30 cellular contexts compared by ENCODE assay signal in genomic region chr16:58556678-58557077, GRCh38. TPM values are rescaled to one million over a fixed set of nuclear protein-coding genes. Genes with fewer than 3 reads are reported as not detected.
A peak's percentile ranks its signal among the peaks of the same experiment; 100 is the strongest.
DNase-seq lines count a peak whose midpoint lies in the region; ATAC-seq and TF ChIP-seq lines count a peak whose summit lies in the region.
"Had no signal": no experiment of that assay in that cellular context is flagged by ENCODE, and none has a peak within 500 bp of the region (broad histone marks: within the 10 kb centered on the region; RNA-seq: fewer than 3 reads in every experiment).

No MANE protein-coding gene starts in this region.

- H3K27me3 Mint-ChIP-seq in MCF 10A (ENCODE audit: insufficient read depth, unreplicated experiment) (no peaks in the 10 kb centered on the region), HFFc6 (ENCODE audit: insufficient read depth) (no peaks in the 10 kb centered on the region), mesothelial cell of epicardium (ENCODE audit: low read depth) (no peaks in the 10 kb centered on the region), CD14-positive monocyte (ENCODE audit: low read depth in 3 of 3) (no peaks in the 10 kb centered on the region), GM23338 (ENCODE audit: insufficient read depth, low read depth, poor library complexity) (peaks cover 2% of the 10 kb centered on the region)
- H3K27me3 Mint-ChIP-seq: activated CD4-positive, alpha-beta memory T cell treated with anti-CD3 and anti-CD28 coated beads for 36 hours; brain; CD8-positive, alpha-beta memory T cell; naive B cell had no signal

- H3K4me1 Mint-ChIP-seq in MCF 10A (ENCODE audit: insufficient read depth, unreplicated experiment) (no peaks in the 10 kb centered on the region), HFFc6 (ENCODE audit: low read depth) (peaks cover 6% of the 10 kb centered on the region; the same call in 1 of the 2 replicates), mesothelial cell of epicardium (no peaks in the 10 kb centered on the region), CD14-positive monocyte (no peaks in the 10 kb centered on the region), GM23338 (no peaks in the 10 kb centered on the region)
- H3K4me1 Mint-ChIP-seq: brain, naive B cell had no signal

- H3K4me1 ChIP-seq in breast epithelium = no peaks in the 10 kb centered on the region
- no peaks in the 10 kb centered on the region for H3K4me1 ChIP-seq in GM23338 (ENCODE audit: insufficient read depth)
- H3K4me1 ChIP-seq: Peyer's patch, SJCRH30 had no signal

- H3K4me3 Mint-ChIP-seq in MCF 10A (ENCODE audit: unreplicated experiment) (no peak overlapping the region), HFFc6 (no peak overlapping the region), mesothelial cell of epicardium (no peak overlapping the region), CD14-positive monocyte (no peak overlapping the region), GM23338 (no peak overlapping the region)
- H3K4me3 Mint-ChIP-seq: activated CD4-positive, alpha-beta memory T cell treated with anti-CD3 and anti-CD28 coated beads for 36 hours; brain; CD8-positive, alpha-beta memory T cell; immature natural killer cell; naive B cell had no signal

- ATAC-seq in GM23338 = no peak
- ATAC-seq: gastroesophageal sphincter, left lobe of liver had no signal

- H3K27ac ChIP-seq in breast epithelium (no peak overlapping the region), substantia nigra (ENCODE audit: low read depth, low read length, poor library complexity, severe bottlenecking) (no peak overlapping the region), GM23338 (ENCODE audit: low read depth) (no peak overlapping the region)
- H3K27ac ChIP-seq: coronary artery, gastroesophageal sphincter, Peyer's patch, SJCRH30 had no signal

- peak overlapping the region; percentile 31 for H3K27ac Mint-ChIP-seq in MCF 10A (ENCODE audit: low read depth, unreplicated experiment)
- peak overlapping the region; percentile 25 for H3K27ac Mint-ChIP-seq in HFFc6
- peak overlapping the region; percentile 77 for H3K27ac Mint-ChIP-seq in mesothelial cell of epicardium
- H3K27ac Mint-ChIP-seq in CD14-positive monocyte = no peak overlapping the region
- H3K27ac Mint-ChIP-seq in GM23338 = no peak overlapping the region
- H3K27ac Mint-ChIP-seq: activated CD4-positive, alpha-beta memory T cell treated with anti-CD3 and anti-CD28 coated beads for 36 hours; activated T-helper 2 cell treated with anti-CD3 and anti-CD28 coated beads, Interferon-gamma antibody, Interleukin-2, Interleukin-4, amounts not matched to agents 10 μg/mL and 5 μg/mL and 100 μg/mL, durations not matched to agents 14 hours and 24 hours and 36 hours; brain; immature natural killer cell; naive B cell had no signal

- TF ChIP-seq CTCF in MCF 10A (IDR thresholded peaks at IDR 0.05; ENCODE audit: unreplicated experiment) (no peak), breast epithelium (IDR thresholded peaks at IDR 0.05) (no peak), HFFc6 (IDR thresholded peaks at IDR 0.05) (no peak), mesothelial cell of epicardium (IDR thresholded peaks at IDR 0.05; ENCODE audit: unreplicated experiment) (no peak), CD14-positive monocyte (IDR thresholded peaks at IDR 0.05) (no peak), GM23338 (conservative IDR thresholded peaks at IDR 0.05; ENCODE audit: low read depth in 2 of 2) (no peak)

- no peaks in the 10 kb centered on the region for H3F3A ChIP-seq in GM23338 (replicated peaks; ENCODE audit: low read depth)

- peaks cover 25% of the 10 kb centered on the region for H3K79me2 ChIP-seq in GM23338 (replicated peaks; ENCODE audit: insufficient read depth)

- no peak for TF ChIP-seq POLR2A in breast epithelium (IDR thresholded peaks at IDR 0.05)

- H3K4me2 ChIP-seq in GM23338 = no peak overlapping the region

- H4K20me1 ChIP-seq in GM23338 (replicated peaks; ENCODE audit: insufficient read depth) = peaks cover 17% of the 10 kb centered on the region; the same call in 1 of the 2 replicates

- intact Hi-C loops in MCF 10A (cut with micrococcal nuclease) = no loop called here
- intact Hi-C loops in breast epithelium (cut with DNase I; ENCODE audit: low total_unique reads) = no loop called here
- intact Hi-C loops in CD14-positive monocyte (cut with micrococcal nuclease) = no loop called here

- H3K4me3 ChIP-seq in breast epithelium = no peak overlapping the region
- no peak overlapping the region for H3K4me3 ChIP-seq in GM23338
- H3K4me3 ChIP-seq: coronary artery, gastroesophageal sphincter, Peyer's patch, SJCRH30 had no signal

- no peak for DNase-seq in MCF 10A (ENCODE audit: unreplicated experiment)
- DNase-seq in breast epithelium (ENCODE audit: low spot score in 2 of 2) = no peak
- DNase-seq in HFFc6 = peak; percentile 22
- peak; percentile 17 for DNase-seq in astrocyte of the hippocampus (ENCODE audit: low read depth, low spot score)
- no peak for DNase-seq in mesothelial cell of epicardium (ENCODE audit: low spot score in 2 of 2, unreplicated experiment in 2 of 2)
- DNase-seq in substantia nigra (lab: John Stamatoyannopoulos, UW) = no peak
- no peak for DNase-seq in CD14-positive monocyte (ENCODE audit: low spot score)
- DNase-seq in GM23338 (ENCODE audit: low spot score) = no peak
- DNase-seq: activated CD4-positive, alpha-beta memory T cell treated with anti-CD3 and anti-CD28 coated beads for 36 hours; activated CD4-positive, CD25-positive, alpha-beta regulatory T cell; activated CD8-positive, alpha-beta memory T cell treated with anti-CD3 and anti-CD28 coated beads, Interleukin-2, amount 50 U/mL, for 48 hours; CD8-positive, alpha-beta memory T cell; DMS 273 treated with DMSO at 0.1 percent for 48 hours; hippocampal formation; immature natural killer cell; naive B cell; NCI-H2029; NCI-H526 treated with DMSO at 0.1 percent for 48 hours; occipital lobe; Peyer's patch; SJCRH30; small intestine; stimulated activated CD8-positive, alpha-beta memory T cell treated with anti-CD3 and anti-CD28 coated beads, Interleukin-4, amount 100 ng/mL, for 48 hours; T-helper 1 cell; trophoblast cell had no signal

- no peaks in the 10 kb centered on the region for H3K9me3 ChIP-seq in breast epithelium
- H3K9me3 ChIP-seq: gastroesophageal sphincter, Peyer's patch, SJCRH30 had no signal

- CTCF ChIA-PET in MCF 10A (lab: Yijun Ruan, JAX) = no interaction called here

- H3K9me2 ChIP-seq in GM23338 (ENCODE audit: insufficient read depth) = no peaks in the 10 kb centered on the region

- no peak overlapping the region for H2AFZ ChIP-seq in GM23338

- no TSS peak for BruUV-seq in MCF 10A (replicated peaks; lab: Mats Ljungman, UMichigan)

- H3K9me3 Mint-ChIP-seq in MCF 10A (ENCODE audit: unreplicated experiment) (no peaks in the 10 kb centered on the region), HFFc6 (no peaks in the 10 kb centered on the region), mesothelial cell of epicardium (no peaks in the 10 kb centered on the region), CD14-positive monocyte (no peaks in the 10 kb centered on the region), GM23338 (no peaks in the 10 kb centered on the region)
- H3K9me3 Mint-ChIP-seq: activated CD4-positive, alpha-beta memory T cell treated with anti-CD3 and anti-CD28 coated beads for 36 hours; activated T-helper 2 cell treated with anti-CD3 and anti-CD28 coated beads, Interferon-gamma antibody, Interleukin-2, Interleukin-4, amounts not matched to agents 10 μg/mL and 5 μg/mL and 100 μg/mL, durations not matched to agents 14 hours and 24 hours and 36 hours; brain; CD8-positive, alpha-beta memory T cell; immature natural killer cell; naive B cell had no signal

- H3K27me3 ChIP-seq in breast epithelium (no peaks in the 10 kb centered on the region), GM23338 (ENCODE audit: insufficient read depth) (no peaks in the 10 kb centered on the region)
- H3K27me3 ChIP-seq: gastroesophageal sphincter, Peyer's patch, SJCRH30 had no signal

- POLR2A ChIA-PET in MCF 10A (lab: Yijun Ruan, JAX) = no interaction called here

- H3K36me3 Mint-ChIP-seq in MCF 10A (ENCODE audit: insufficient read depth, unreplicated experiment) = peaks cover 81% of the 10 kb centered on the region
- peaks cover 27% of the 10 kb centered on the region; the same call in 1 of the 2 replicates for H3K36me3 Mint-ChIP-seq in HFFc6 (ENCODE audit: low read depth)
- peaks cover 35% of the 10 kb centered on the region for H3K36me3 Mint-ChIP-seq in mesothelial cell of epicardium
- H3K36me3 Mint-ChIP-seq in CD14-positive monocyte = peaks cover 68 to 89% of the 10 kb centered on the region in 2 donors
- H3K36me3 Mint-ChIP-seq in GM23338 (ENCODE audit: low read depth) = peaks cover 73% of the 10 kb centered on the region

- H3K36me3 ChIP-seq in breast epithelium (peaks cover 3% of the 10 kb centered on the region), GM23338 (ENCODE audit: insufficient read depth) (peaks cover 70% of the 10 kb centered on the region; the same call in 1 of the 2 replicates)

TF ChIP-seq in GM23338, 12 proteins besides CTCF, POLR2A, EP300 and RAD21 (continues in another document):
- TF ChIP-seq NANOG (IDR thresholded peaks at IDR 0.05; ENCODE audit: borderline replicate concordance) (no peak), CREB1 (CRISPR knock-in tag; IDR thresholded peaks at IDR 0.05; ENCODE audit: low read depth) (no peak), ETS1 (IDR thresholded peaks at IDR 0.05) (no peak)

RNA-seq across cellular contexts. Expression of gene SETD6, which starts 41.4 kb away (rescaled TPM):
- total RNA-seq in MCF 10A (2022) = 18.4 and 19.5 TPM in 2 replicates
- total RNA-seq in breast epithelium = 10 to 100 TPM; 20.8 to 47.3 (median 44.9) TPM
- total RNA-seq in HFFc6 (2021; fragmentation: NEBNext Ultra II Directional; extraction: Animal tissue kit (Norgen Biotek cat#: 25700)) = 1 to 10 TPM; 1.8 to 3.5 (median 2.9) TPM
- total RNA-seq in mesothelial cell of epicardium = 27.1 to 29.4 TPM (median 28.9 TPM) in 3 replicates
- polyA plus RNA-seq in CD14-positive monocyte = 1 to 10 TPM; 2.5 to 3.4 TPM
- 54.0 and 61.3 TPM in 2 replicates for total RNA-seq in GM23338 (2014; rRNA removed; shearing (Covaris generic))
- 33.7 and 39.7 TPM in 2 replicates for polyA plus RNA-seq in GM23338 (2016; fragmentation: Nextera tagmentation; extraction: Ambion mirVana)

RNA-seq across cellular contexts. Expression of gene NDRG4, which starts 56.7 kb away (rescaled TPM):
- total RNA-seq in MCF 10A (2022) = not detected in 2 replicates
- total RNA-seq in breast epithelium = 10 to 100 TPM in 1 of 3 donors, 1 to 10 TPM in 2; 3.7 to 35.0 (median 5.6) TPM
- 1 to 10 TPM; 1.5 to 5.3 (median 3.6) TPM for total RNA-seq in HFFc6 (2021; fragmentation: NEBNext Ultra II Directional; extraction: Animal tissue kit (Norgen Biotek cat#: 25700))
- total RNA-seq in mesothelial cell of epicardium = 17.3 to 18.6 TPM (median 17.4 TPM) in 3 replicates
- not detected for polyA plus RNA-seq in CD14-positive monocyte
- total RNA-seq in GM23338 (2014; rRNA removed; shearing (Covaris generic)) = 29.8 and 32.1 TPM in 2 replicates
- 16.3 TPM in 2 replicates for polyA plus RNA-seq in GM23338 (2016; fragmentation: Nextera tagmentation; extraction: Ambion mirVana)

Comparison
In these comparisons a context has a peak if more than half of its experiments do, and no peak if none do; other contexts are left out.
1. DNase-seq: peak in HFFc6 (single experiment) and astrocyte of the hippocampus (single experiment); none in MCF 10A (single experiment), breast epithelium (0 of 2), mesothelial cell of epicardium (0 of 2), substantia nigra (0 of 49), CD14-positive monocyte (single experiment) and GM23338 (single experiment).
2. H3K27ac Mint-ChIP-seq: peak in MCF 10A (single experiment), HFFc6 (single experiment) and mesothelial cell of epicardium (single experiment); none in CD14-positive monocyte (0 of 7) and GM23338 (single experiment).